In the genomic region with DNA sequence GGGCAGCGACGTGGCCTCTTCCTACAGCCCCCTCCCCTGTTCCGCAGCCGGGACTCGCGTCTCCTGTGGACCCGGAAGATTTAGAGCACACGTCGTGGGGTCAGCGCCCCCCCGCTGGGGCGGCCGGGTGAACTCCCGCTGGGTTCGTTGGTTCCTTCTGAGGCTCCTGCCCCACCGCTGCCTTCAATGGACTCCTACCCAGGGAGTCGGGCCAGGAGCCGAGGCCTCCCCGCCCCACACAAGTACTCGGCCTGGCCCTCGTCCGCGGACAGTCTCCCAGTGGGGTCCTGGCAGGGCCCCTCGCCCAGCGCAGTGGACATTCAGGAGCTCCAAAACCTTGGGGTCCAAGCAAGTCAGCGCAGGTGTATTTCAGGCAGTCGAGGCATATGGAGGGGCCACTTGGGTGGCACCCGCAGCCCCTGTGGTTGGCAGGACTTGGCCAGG, we compare ENCODE assay signal across 8 cellular contexts. TPM values are rescaled to one million over a fixed set of nuclear protein-coding genes. Genes with fewer than 3 reads are reported as not detected.
A peak's percentile ranks its signal among the peaks of the same experiment; 100 is the strongest.
DNase-seq lines count a peak whose midpoint lies in the region; ATAC-seq and TF ChIP-seq lines count a peak whose summit lies in the region.

No MANE protein-coding gene starts in this region.

- H3K23me2 ChIP-seq in H9 (ENCODE audit: insufficient read length, low read depth, low read length, poor library complexity, severe bottlenecking) = peaks cover 21% of the 10 kb centered on the region

- H3K36me3 ChIP-seq in fibroblast of lung (ENCODE audit: control insufficient read depth, insufficient read depth, low read length) (no peaks in the 10 kb centered on the region), ovary (no peaks in the 10 kb centered on the region)

- H3K79me2 ChIP-seq in H9 (ENCODE audit: insufficient read depth, low read length) (no peaks in the 10 kb centered on the region; the same call in 1 of the 2 replicates), fibroblast of lung (ENCODE audit: control insufficient read depth, insufficient read depth, low read length) (peaks cover 3% of the 10 kb centered on the region)

- intact Hi-C loops in ovary (cut with DNase I) = loop anchor here in 1 of 4 donors (1.0 to 10.0 kb wide), 5 partner anchors 25 to 912 kb away; no protein-coding TSS in a partner anchor

- H4K20me1 ChIP-seq in H9 (ENCODE audit: control insufficient read depth, insufficient read depth, insufficient read length) = peaks cover 3% of the 10 kb centered on the region
- no peaks in the 10 kb centered on the region for H4K20me1 ChIP-seq in fibroblast of lung (ENCODE audit: control insufficient read depth, extremely low read depth, insufficient read depth, low read length)

- no peak overlapping the region for H4K8ac ChIP-seq in H9 (replicated peaks; ENCODE audit: insufficient read length, low read depth, low read length)

- no peak for ATAC-seq in GM21717 (IDR thresholded peaks at IDR 0.05; ENCODE audit: unreplicated experiment)
- no peak for ATAC-seq in HG03135 (IDR thresholded peaks at IDR 0.05; ENCODE audit: unreplicated experiment)

- no peak for TF ChIP-seq POLR2A in ovary (IDR thresholded peaks at IDR 0.05)

- in situ Hi-C loops in SK-MEL-5 (cut with HindIII; ENCODE audit: low pct_unique_long_range_greater_than_20kb, low sequenced_read_pairs) = no loop called here

- H2BK12ac ChIP-seq in H9 (ENCODE audit: insufficient read length, low read depth, low read length) = no peak overlapping the region

- no peak overlapping the region for H3K18ac ChIP-seq in H9 (ENCODE audit: insufficient read length, low read depth, low read length)

- no peaks in the 10 kb centered on the region for H3K79me1 ChIP-seq in H9 (ENCODE audit: insufficient read depth, low read depth, low read length, poor library complexity, severe bottlenecking)

- H2AK5ac ChIP-seq in H9 (ENCODE audit: insufficient read length, low read length) = no peak overlapping the region

- no peaks in the 10 kb centered on the region for H3K9me3 Mint-ChIP-seq in H9

- H3K4me2 ChIP-seq in H9 (ENCODE audit: insufficient read depth, insufficient read length, low read length) (peak overlapping the region; percentile 79), fibroblast of lung (ENCODE audit: extremely low read depth, insufficient read depth, low read length) (peak overlapping the region; percentile 89)

- H2BK15ac ChIP-seq in H9 (ENCODE audit: low read depth, low read length) = no peak overlapping the region

- H3K9me3 ChIP-seq in H9 (ENCODE audit: control insufficient read depth, low read depth, low read length) (no peaks in the 10 kb centered on the region), fibroblast of lung (ENCODE audit: control insufficient read depth, insufficient read depth, low read depth, low read length) (no peaks in the 10 kb centered on the region), ovary (no peaks in the 10 kb centered on the region)

- H2BK120ac ChIP-seq in H9 (ENCODE audit: low read depth, low read length, poor library complexity, severe bottlenecking) = no peak overlapping the region

- H3K36me3 Mint-ChIP-seq in H9 (ENCODE audit: insufficient read depth in 1 of 3, low read depth in 3 of 3) = peaks cover 0 to 2% (median 0%) of the 10 kb centered on the region in 3 experiments; a peak in 1 of 7 replicates

- no peak for TF ChIP-seq EP300 in ovary (IDR thresholded peaks at IDR 0.05)

- H3K27ac Mint-ChIP-seq in H9 = no peak overlapping the region

- H4K5ac ChIP-seq in H9 (ENCODE audit: insufficient read length, low read depth, low read length) = no peak overlapping the region

- H3K9ac ChIP-seq in H9 (ENCODE audit: extremely low read depth, insufficient read length, low read length) = no peak overlapping the region
- H3K9ac ChIP-seq in fibroblast of lung (ENCODE audit: insufficient read depth, low read length) = peak overlapping the region; percentile 50

- H3K4me1 ChIP-seq in H9 (ENCODE audit: insufficient read depth, low read length) = no peaks in the 10 kb centered on the region
- no peaks in the 10 kb centered on the region for H3K4me1 ChIP-seq in fibroblast of lung (ENCODE audit: control insufficient read depth, extremely low read depth, insufficient read depth, low read length)
- H3K4me1 ChIP-seq in ovary (ENCODE audit: insufficient read depth) = peaks cover 10% of the 10 kb centered on the region

- no peak overlapping the region for H2BK5ac ChIP-seq in H9 (ENCODE audit: insufficient read length, low read length)

- H3K4me1 Mint-ChIP-seq in H9 = peaks cover 2 to 24% of the 10 kb centered on the region in 2 experiments; a peak in 3 of 4 replicates

- H3T11ph ChIP-seq in H9 (ENCODE audit: low read length) = no peak overlapping the region

- no peak overlapping the region for H4K91ac ChIP-seq in H9 (ENCODE audit: insufficient read length, low read depth, low read length)

- H3K4me3 Mint-ChIP-seq in H9 = peak overlapping the region; percentile 62 to 88

- TF ChIP-seq CTCF in H9 (conservative IDR thresholded peaks at IDR 0.05) (no peak), fibroblast of lung (conservative IDR thresholded peaks at IDR 0.05 in 1 of 2, IDR thresholded peaks at IDR 0.05 in 1 of 2; ENCODE audit: low read depth in 1 of 2, low read length in 2 of 2) (no peak), ovary (IDR thresholded peaks at IDR 0.05) (no peak)

- H3K56ac ChIP-seq in H9 (ENCODE audit: insufficient read length, low read depth, low read length) = no peak overlapping the region

- H3K27ac ChIP-seq in H9 (ENCODE audit: insufficient read length, low read depth, low read length) (no peak overlapping the region), fibroblast of lung (ENCODE audit: insufficient read depth, low read length) (no peak overlapping the region), ovary (peak overlapping the region; percentile 47 to 62)

- H2AFZ ChIP-seq in H9 (ENCODE audit: low read length) (no peak overlapping the region), fibroblast of lung (ENCODE audit: low read length) (peak overlapping the region; percentile 43)

- peak overlapping the region; percentile 58; the same call in 1 of the 2 replicates for H3K14ac ChIP-seq in H9 (ENCODE audit: insufficient read depth, low read length)

- H3K27me3 ChIP-seq in H9 (ENCODE audit: insufficient read depth, low read length) (no peaks in the 10 kb centered on the region; the same call in 1 of the 2 replicates), fibroblast of lung (ENCODE audit: control insufficient read depth, insufficient read depth, low read length) (no peaks in the 10 kb centered on the region), ovary (no peaks in the 10 kb centered on the region)

- H3K4ac ChIP-seq in H9 (ENCODE audit: low read depth, low read length) = no peak overlapping the region

- peak; percentile 41 for DNase-seq in H9
- peak; percentile 31 for DNase-seq in SK-MEL-5 (ENCODE audit: low read depth, low spot score)
- DNase-seq in fibroblast of lung (ENCODE audit: low read depth in 2 of 2) = peak; percentile 18 to 22
- DNase-seq in ovary = peak in 3 of 5 donors; percentile 46 to 75 (median 53)
- DNase-seq in A172 (ENCODE audit: low spot score) = no peak
- DNase-seq in NCI-H1092 (lab: John Stamatoyannopoulos, UW) = no peak

- no peak overlapping the region for H2BK20ac ChIP-seq in H9 (ENCODE audit: low read depth, low read length, poor library complexity, severe bottlenecking)

- H3K4me3 ChIP-seq in fibroblast of lung (replicated peaks in 1 of 4; ENCODE audit: control extremely low read depth in 1 of 4, insufficient read depth in 1 of 4, low read depth in 3 of 4, low read length in 4 of 4) (peak overlapping the region; percentile 45 to 67 (median 60)), ovary (peak overlapping the region; percentile 38)

- no CpG with 5 or more reads among the region's 28 CpGs for WGBS in H9 (ENCODE audit: extremely low coverage, insufficient read length, low lambda C conversion rate)
- WGBS in ovary, 3 donors = 6 to 10% (median 7%) methylated on average over 28 of the region's 28 CpGs

- peaks cover 53% of the 10 kb centered on the region for H3K27me3 Mint-ChIP-seq in H9 (ENCODE audit: low read depth)

- H3K23ac ChIP-seq in H9 (ENCODE audit: insufficient read length, low read depth, low read length) = no peak overlapping the region

RNA-seq across cellular contexts. Expression of gene MMP17, which starts 1.2 kb away (rescaled TPM):
- total RNA-seq in H9 (2021) (14.8 and 16.0 TPM in 2 replicates), fibroblast of lung (10.8 and 13.5 TPM in 2 replicates), ovary (10 to 100 TPM in 5 of 7 donors, 1 to 10 TPM in 2; 9.3 to 15.6 (median 13.3) TPM)
- total RNA-seq in SK-MEL-5 (2014; rRNA removed; shearing (Covaris generic)) = 42.6 and 63.2 TPM in 2 replicates
- 212 and 249 TPM in 2 replicates for polyA plus RNA-seq in SK-MEL-5 (2015; cell fraction: cytosol; rRNA removed)
- polyA plus RNA-seq in SK-MEL-5 (2015; cell fraction: nucleus; rRNA removed) = 389 and 402 TPM in 2 replicates
- polyA plus RNA-seq in fibroblast of lung (3.2 and 5.2 TPM in 2 replicates), ovary (10 to 100 TPM in 1 of 2 donors, under 1 TPM in 1; 0.78 to 15.5 TPM)
- polyA plus RNA-seq in fibroblast of lung (2012) = 6.0 and 13.0 TPM in 2 replicates
- 7.1 and 9.2 TPM in 2 replicates for polyA minus RNA-seq in fibroblast of lung (ENCODE audit: low replicate concordance)
- total RNA-seq in A172 (2014; rRNA removed; shearing (Covaris generic)) = 3.7 and 5.7 TPM in 2 replicates

Comparison
In these comparisons a context has a peak if more than half of its experiments do, and no peak if none do; other contexts are left out.
1. DNase-seq: peak in H9 (single experiment), SK-MEL-5 (single experiment), fibroblast of lung (2 of 2) and ovary (3 of 5); none in A172 (single experiment) and NCI-H1092 (single experiment).
2. H3K27ac ChIP-seq: peak in ovary (2 of 2); none in H9 (single experiment) and fibroblast of lung (single experiment).